8 cellular contexts compared by ENCODE assay signal in genomic region chr9:137738182-137738696, GRCh38.
DNase-seq lines count a peak whose midpoint lies in the region; ATAC-seq and TF ChIP-seq lines count a peak whose summit lies in the region.
"Not testable (repeated sequence)": the region's sequence is repeated elsewhere in the genome, so short reads cannot be mapped to it uniquely, and the experiment has no call there.

No MANE protein-coding gene starts in this region.

- H3K4me1 Mint-ChIP-seq in activated T-cell treated with anti-CD3 and anti-CD28 coated beads, Interleukin-2, amount 50 U/mL, for 24 hours (ENCODE audit: low read depth), result peaks cover 13% of the 10 kb centered on the region
- peaks cover 49% of the 10 kb centered on the region for H3K4me1 Mint-ChIP-seq in stimulated activated memory B cell treated with anti-CD40 and anti-IgM and Interleukin-4, amounts not matched to agents 10 μg/mL and 1 μg/mL and 100 μg/mL, for 72 hours

- DNase-seq in GM13976 (ENCODE audit: low spot score), result peak; percentile 52
- not testable (repeated sequence) for DNase-seq in activated T-cell treated with anti-CD3 and anti-CD28 coated beads, Interleukin-2, amount 50 U/mL, for 24 hours

- peaks cover 10% of the 10 kb centered on the region for H3K9me3 Mint-ChIP-seq in activated T-cell treated with anti-CD3 and anti-CD28 coated beads, Interleukin-2, amount 50 U/mL, for 24 hours
- peaks cover 18% of the 10 kb centered on the region for H3K9me3 Mint-ChIP-seq in stimulated activated memory B cell treated with anti-CD40 and anti-IgM and Interleukin-4, amounts not matched to agents 10 μg/mL and 1 μg/mL and 100 μg/mL, for 72 hours

- TF ChIP-seq POLR2A in GM18951 (IDR thresholded peaks at IDR 0.05; ENCODE audit: extremely low read depth, insufficient read depth, insufficient read length), result peak; percentile 17

- ATAC-seq in GM19468 (IDR thresholded peaks at IDR 0.05; ENCODE audit: extremely low read depth, unreplicated experiment), result peak; percentile 93
- peak; percentile 82 for ATAC-seq in HG02571 (IDR thresholded peaks at IDR 0.05; ENCODE audit: unreplicated experiment)
- peak; percentile 63 for ATAC-seq in HG03039 (IDR thresholded peaks at IDR 0.05; ENCODE audit: unreplicated experiment)
- peak; percentile 78 for ATAC-seq in HG03442 (IDR thresholded peaks at IDR 0.05; ENCODE audit: unreplicated experiment)
- ATAC-seq in stimulated activated memory B cell treated with anti-CD40 and anti-IgM and Interleukin-4, amounts not matched to agents 10 μg/mL and 1 μg/mL and 100 μg/mL, for 72 hours, result peak; percentile 96

- TF ChIP-seq CTCF in GM13976 (IDR thresholded peaks at IDR 0.05; ENCODE audit: borderline replicate concordance, control extremely low read depth, extremely low read depth, insufficient read depth, missing control alignments), result not testable (repeated sequence)

- peaks cover 67% of the 10 kb centered on the region for H3K36me3 Mint-ChIP-seq in activated T-cell treated with anti-CD3 and anti-CD28 coated beads, Interleukin-2, amount 50 U/mL, for 24 hours (ENCODE audit: low read depth)
- H3K36me3 Mint-ChIP-seq in stimulated activated memory B cell treated with anti-CD40 and anti-IgM and Interleukin-4, amounts not matched to agents 10 μg/mL and 1 μg/mL and 100 μg/mL, for 72 hours, result peaks cover 60% of the 10 kb centered on the region

- peak overlapping the region; percentile 55 for H3K27ac Mint-ChIP-seq in activated T-cell treated with anti-CD3 and anti-CD28 coated beads, Interleukin-2, amount 50 U/mL, for 24 hours
- peak overlapping the region; percentile 96 for H3K27ac Mint-ChIP-seq in stimulated activated memory B cell treated with anti-CD40 and anti-IgM and Interleukin-4, amounts not matched to agents 10 μg/mL and 1 μg/mL and 100 μg/mL, for 72 hours

- in situ Hi-C loops in GM13976 (cut with MboI; ENCODE audit: low sequenced_read_pairs, unreplicated experiment); GM18951 (cut with MboI; ENCODE audit: low sequenced_read_pairs, unreplicated experiment): not testable (repeated sequence)

- H3K4me3 Mint-ChIP-seq in activated T-cell treated with anti-CD3 and anti-CD28 coated beads, Interleukin-2, amount 50 U/mL, for 24 hours, result not testable (repeated sequence)
- H3K4me3 Mint-ChIP-seq in stimulated activated memory B cell treated with anti-CD40 and anti-IgM and Interleukin-4, amounts not matched to agents 10 μg/mL and 1 μg/mL and 100 μg/mL, for 72 hours, result peak overlapping the region; percentile 79

- H3K27me3 Mint-ChIP-seq in activated T-cell treated with anti-CD3 and anti-CD28 coated beads, Interleukin-2, amount 50 U/mL, for 24 hours; stimulated activated memory B cell treated with anti-CD40 and anti-IgM and Interleukin-4, amounts not matched to agents 10 μg/mL and 1 μg/mL and 100 μg/mL, for 72 hours: not testable (repeated sequence)
